Comparison of ENCODE assay signal across 19 cellular contexts in genomic region chr3:10434144-10434937, GRCh38.
DNase-seq lines count a peak whose midpoint lies in the region; ATAC-seq, FAIRE-seq and TF ChIP-seq lines count a peak whose summit lies in the region.
"Had no signal": no experiment of that assay in that cellular context is flagged by ENCODE, and none has a peak within 500 bp of the region (broad histone marks: within the 10 kb centered on the region; RNA-seq: fewer than 3 reads in every experiment).

No MANE protein-coding gene starts in this region.

- BruUV-seq in GM12878 (replicated peaks; lab: Mats Ljungman, UMichigan): no TSS peak

- H3K9ac ChIP-seq in GM12878 (ENCODE audit: control insufficient read depth, insufficient read depth, low read length): no peak overlapping the region

- H3K9me3 ChIP-seq in GM12878 (replicated peaks; ENCODE audit: control insufficient read depth, insufficient read depth, low read length) (no peaks in the 10 kb centered on the region), right lobe of liver (no peaks in the 10 kb centered on the region)

- H3K27ac Mint-ChIP-seq in natural killer cell: peak overlapping the region; percentile 22 to 43
- peak overlapping the region in 1 of 2 donors; percentile 82 for H3K27ac Mint-ChIP-seq in natural killer cell treated with Interleukin-12 subunit alpha and Interleukin-12 subunit beta and Interleukin-15 and Interleukin-18, amount 100 ng/mL, for 72 hours
- H3K27ac Mint-ChIP-seq: H9 had no signal

- H3K4me3 ChIP-seq in GM12878: no peak overlapping the region
- H3K4me3 ChIP-seq in right lobe of liver: no peak overlapping the region
- H3K4me3 ChIP-seq: K562, SK-N-MC had no signal

- SMC1A ChIA-PET in GM12878 (lab: Charles Lee; ENCODE audit: uncharacterized antibody, unreplicated experiment): interaction anchor here (0.7 kb wide), 1 partner anchor 25 kb away, joined by 3 read pairs; no protein-coding TSS in a partner anchor

- DNase-seq in natural killer cell (no peak), GM12878 (ENCODE audit: low read depth, low spot score) (no peak), right lobe of liver (no peak), left cardiac atrium (no peak), SW480 (ENCODE audit: low spot score) (no peak)
- DNase-seq in natural killer cell treated with Interleukin-12 subunit alpha and Interleukin-12 subunit beta and Interleukin-15 and Interleukin-18, amount 100 ng/mL, for 72 hours (ENCODE audit: low spot score): no peak
- DNase-seq: C1 segment of cervical spinal cord, DMS79 treated with DMSO at 0.1 percent for 48 hours, H9, NCI-H1092 treated with DMSO at 0.1 percent for 48 hours, NCI-H1694, NCI-H510A, NCI-H748 treated with DMSO at 0.1 percent for 48 hours had no signal

- in situ Hi-C loops in GM12878 (cut with MboI): no loop called here

- no peak overlapping the region for H3K27ac ChIP-seq in GM12878 (ENCODE audit: control insufficient read depth, insufficient read depth)
- no peak overlapping the region for H3K27ac ChIP-seq in right lobe of liver
- H3K27ac ChIP-seq: SK-N-MC had no signal

- peaks cover 0 to 3% of the 10 kb centered on the region in 2 donors for H3K27me3 Mint-ChIP-seq in natural killer cell (ENCODE audit: low read depth in 2 of 2)
- peaks cover 0 to 4% of the 10 kb centered on the region in 2 donors for H3K27me3 Mint-ChIP-seq in natural killer cell treated with Interleukin-12 subunit alpha and Interleukin-12 subunit beta and Interleukin-15 and Interleukin-18, amount 100 ng/mL, for 72 hours

- TF ChIP-seq CTCF in natural killer cell (IDR thresholded peaks at IDR 0.05): no peak
- TF ChIP-seq CTCF in GM12878 (IDR thresholded peaks at IDR 0.05 in 2 of 3, conservative IDR thresholded peaks at IDR 0.05 in 1 of 3; ENCODE audit: control insufficient read depth in 2 of 3, extremely low read depth in 1 of 3, insufficient read depth in 1 of 3, low read depth in 3 of 3, low read length in 3 of 3): no peak
- TF ChIP-seq CTCF in right lobe of liver (IDR thresholded peaks at IDR 0.05): no peak

- H4K20me1 ChIP-seq in GM12878 (ENCODE audit: control insufficient read depth, insufficient read depth): no peaks in the 10 kb centered on the region

- TF ChIP-seq EP300 in GM12878 (IDR thresholded peaks at IDR 0.05; ENCODE audit: borderline replicate concordance in 1 of 2, control insufficient read depth in 1 of 2, low read depth in 2 of 2, low read length in 2 of 2): no peak

- ATAC-seq in natural killer cell (no peak), GM12878 (peak; percentile 36; the same call in 2 of the 3 replicates), right lobe of liver (peak; percentile 15 to 54 (median 26)), HG02852 (IDR thresholded peaks at IDR 0.05; ENCODE audit: unreplicated experiment) (no peak), left cardiac atrium (no peak), HG02588 (IDR thresholded peaks at IDR 0.05; ENCODE audit: unreplicated experiment) (no peak)
- no peak for ATAC-seq in natural killer cell treated with Interleukin-12 subunit alpha and Interleukin-12 subunit beta and Interleukin-15 and Interleukin-18, amount 100 ng/mL, for 72 hours
- ATAC-seq: K562, Right ventricle myocardium inferior had no signal

- no peak overlapping the region for H3K4me2 ChIP-seq in GM12878 (ENCODE audit: control insufficient read depth, insufficient read depth)

- no peak for FAIRE-seq in GM12878 (lab: Jason Lieb, UNC)
- FAIRE-seq: RCC 7860 had no signal

- peaks cover 17 to 26% of the 10 kb centered on the region in 2 donors for H3K4me1 Mint-ChIP-seq in natural killer cell
- H3K4me1 Mint-ChIP-seq in natural killer cell treated with Interleukin-12 subunit alpha and Interleukin-12 subunit beta and Interleukin-15 and Interleukin-18, amount 100 ng/mL, for 72 hours (ENCODE audit: low read depth in 2 of 2): peaks cover 20 to 23% of the 10 kb centered on the region in 2 donors

- POLR2A ChIA-PET in GM12878 (lab: Charles Lee): interaction anchor here (0.5 kb wide), 1 partner anchor 293 kb away, joined by 3 read pairs; no protein-coding TSS in a partner anchor

- H2AFZ ChIP-seq in GM12878 (ENCODE audit: control insufficient read depth, low read depth, low read length): no peak overlapping the region

- RAD21 ChIA-PET in GM12878 (lab: Charles Lee; ENCODE audit: unreplicated experiment): interaction anchor here (0.9 kb wide), 1 partner anchor 17 kb away, joined by 3 read pairs; no protein-coding TSS in a partner anchor

- TF ChIP-seq POLR2A in GM12878 (IDR thresholded peaks at IDR 0.05; ENCODE audit: low read depth, low read length) (no peak), right lobe of liver (IDR thresholded peaks at IDR 0.05) (no peak)

- no peaks in the 10 kb centered on the region for H3K36me3 Mint-ChIP-seq in natural killer cell
- H3K36me3 Mint-ChIP-seq in natural killer cell treated with Interleukin-12 subunit alpha and Interleukin-12 subunit beta and Interleukin-15 and Interleukin-18, amount 100 ng/mL, for 72 hours: no peaks in the 10 kb centered on the region

- H3K4me3 Mint-ChIP-seq in natural killer cell: no peak overlapping the region
- no peak overlapping the region for H3K4me3 Mint-ChIP-seq in natural killer cell treated with Interleukin-12 subunit alpha and Interleukin-12 subunit beta and Interleukin-15 and Interleukin-18, amount 100 ng/mL, for 72 hours
- H3K4me3 Mint-ChIP-seq: H9 had no signal

- CTCF ChIA-PET in GM12878 (lab: Yijun Ruan, JAX): interaction anchor here (0.9 to 1.5 kb wide), 2 partner anchors 13 to 18 kb away, joined by 3 read pairs; no protein-coding TSS in a partner anchor

- H3K9me3 Mint-ChIP-seq in natural killer cell: no peaks in the 10 kb centered on the region
- H3K9me3 Mint-ChIP-seq in natural killer cell treated with Interleukin-12 subunit alpha and Interleukin-12 subunit beta and Interleukin-15 and Interleukin-18, amount 100 ng/mL, for 72 hours: no peaks in the 10 kb centered on the region
- H3K9me3 Mint-ChIP-seq: H9 had no signal

- no peak for TF ChIP-seq RAD21 in GM12878 (IDR thresholded peaks at IDR 0.05; ENCODE audit: insufficient read depth, low read depth, low read length)

- WGBS in GM12878 (ENCODE audit: insufficient coverage, insufficient replicate concordance, low lambda C conversion rate, missing lambda C conversion rate): 5% methylated on average over 2 of the region's 2 CpGs
- 67% methylated on average over 1 of the region's 2 CpGs for WGBS in right lobe of liver (ENCODE audit: insufficient coverage, low coverage, low lambda C conversion rate, missing lambda C conversion rate)

- no peaks in the 10 kb centered on the region for H3K27me3 ChIP-seq in GM12878 (replicated peaks in 1 of 2; ENCODE audit: control insufficient read depth in 2 of 2, insufficient read depth in 2 of 2, low read length in 1 of 2)
- H3K27me3 ChIP-seq in right lobe of liver: no peaks in the 10 kb centered on the region

- H3K4me1 ChIP-seq in GM12878 (ENCODE audit: control insufficient read depth, insufficient read depth, low read length) (peaks cover 8% of the 10 kb centered on the region), right lobe of liver (peaks cover 0 to 17% (median 7%) of the 10 kb centered on the region in 4 donors)

- H3K36me3 ChIP-seq in GM12878 (ENCODE audit: control insufficient read depth in 2 of 2, insufficient read depth in 2 of 2, low read length in 1 of 2) (no peaks in the 10 kb centered on the region), right lobe of liver (no peaks in the 10 kb centered on the region)

- H3K79me2 ChIP-seq in GM12878 (ENCODE audit: control insufficient read depth, insufficient read depth, low read length): no peaks in the 10 kb centered on the region

- intact Hi-C loops in natural killer cell (cut with micrococcal nuclease) (no loop called here), GM12878 (cut with micrococcal nuclease; ENCODE audit: unreplicated experiment) (no loop called here), right lobe of liver (cut with DNase I) (no loop called here), left cardiac atrium (cut with DNase I) (no loop called here)

TF ChIP-seq in GM12878, 131 proteins besides CTCF, POLR2A, EP300 and RAD21 (continues in another document):
- TF ChIP-seq ESRRA (IDR thresholded peaks at IDR 0.05; ENCODE audit: low read length) (no peak), BMI1 (IDR thresholded peaks at IDR 0.05; ENCODE audit: borderline replicate concordance) (no peak), E2F4 (IDR thresholded peaks at IDR 0.05; ENCODE audit: low read depth, low read length) (no peak), NR2C2 (IDR thresholded peaks at IDR 0.05; ENCODE audit: borderline replicate concordance, control insufficient read depth, insufficient read length, low read depth) (no peak), MAX (IDR thresholded peaks at IDR 0.05; ENCODE audit: low read depth, low read length) (no peak), IRF4 (IDR thresholded peaks at IDR 0.05; ENCODE audit: low read depth, low read length) (no peak), ZSCAN29 (IDR thresholded peaks at IDR 0.05) (no peak), TCF7 (IDR thresholded peaks at IDR 0.05; ENCODE audit: borderline replicate concordance) (no peak)

Comparison
In these comparisons a context has a peak if more than half of its experiments do, and no peak if none do; other contexts are left out.
1. ATAC-seq: peak in GM12878 (single experiment) and right lobe of liver (4 of 4); none in natural killer cell (0 of 3), natural killer cell treated with Interleukin-12 subunit alpha and Interleukin-12 subunit beta and Interleukin-15 and Interleukin-18, amount 100 ng/mL, for 72 hours (0 of 2), HG02852 (single experiment), left cardiac atrium (0 of 2) and HG02588 (single experiment).